Comparison of ENCODE assay signal across 22 cellular contexts in the genomic region with DNA sequence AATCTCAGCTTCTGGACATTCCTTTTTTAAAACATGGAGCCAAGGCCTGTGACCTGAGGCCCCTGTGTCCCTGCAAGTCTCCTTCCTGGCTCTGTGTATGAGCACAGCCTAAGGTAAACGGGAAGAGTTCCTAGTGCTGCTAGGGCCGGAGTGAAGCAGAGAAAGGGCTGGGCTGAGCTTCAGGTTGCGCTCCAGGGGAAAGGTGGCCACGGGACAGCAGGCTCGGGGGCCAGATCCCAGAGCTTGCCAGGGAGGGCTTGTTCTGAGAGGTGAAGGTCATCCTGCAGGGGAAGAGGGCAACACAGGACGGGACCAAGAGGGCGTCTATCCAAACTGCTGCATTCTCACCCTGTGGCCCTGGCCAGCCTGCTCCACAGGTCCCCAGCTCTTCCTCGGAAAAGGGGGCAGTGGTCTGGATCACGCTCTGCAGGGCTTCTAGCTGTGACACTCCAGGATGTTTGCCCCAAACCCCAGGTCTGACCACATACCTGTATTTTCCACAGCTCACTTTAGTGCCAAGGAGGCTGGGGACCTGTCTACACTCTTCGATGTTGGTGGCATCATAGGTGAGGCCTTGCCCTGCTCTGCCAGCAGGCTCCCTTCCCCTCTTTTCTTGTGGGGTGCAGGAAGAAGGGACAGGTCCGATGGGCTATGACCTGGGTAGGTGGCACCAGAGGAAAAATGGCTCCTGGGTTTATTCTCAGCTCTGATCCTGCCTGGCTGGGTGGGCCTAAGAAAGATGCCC. TPM values are rescaled to one million over a fixed set of nuclear protein-coding genes. Genes with fewer than 3 reads are reported as not detected.
DNase-seq lines count a peak whose midpoint lies in the region; ATAC-seq, FAIRE-seq and TF ChIP-seq lines count a peak whose summit lies in the region.
"Had no signal": no experiment of that assay in that cellular context is flagged by ENCODE, and none has a peak within 500 bp of the region (broad histone marks: within the 10 kb centered on the region; RNA-seq: fewer than 3 reads in every experiment).

No MANE protein-coding gene starts in this region.

- no peaks in the 10 kb centered on the region for H4K20me1 ChIP-seq in PC-3 (ENCODE audit: low read length)

- no TSS peak for BruUV-seq in Caco-2 (replicated peaks; lab: Mats Ljungman, UMichigan)
- BruUV-seq in PC-3 (replicated peaks; lab: Mats Ljungman, UMichigan), result TSS peak; percentile 17

- H2AFZ ChIP-seq in PC-3 (ENCODE audit: low read length), result peak overlapping the region; percentile 69

- H3K36me3 Mint-ChIP-seq in Caco-2 (ENCODE audit: insufficient read depth, unreplicated experiment) (no peaks in the 10 kb centered on the region), osteocyte (ENCODE audit: unreplicated experiment) (no peaks in the 10 kb centered on the region)
- H3K36me3 Mint-ChIP-seq: naive thymus-derived CD8-positive, alpha-beta T cell had no signal

- H3K4me1 ChIP-seq in Caco-2 (peaks cover 4% of the 10 kb centered on the region; the same call in 1 of the 2 replicates), PC-3 (ENCODE audit: insufficient read depth, low read length) (peaks cover 22% of the 10 kb centered on the region), esophagus (ENCODE audit: control insufficient read depth in 2 of 2, insufficient read depth in 2 of 2, low read length in 1 of 2) (peaks cover 3 to 18% of the 10 kb centered on the region in 2 donors)

- H3K27ac ChIP-seq in PC-3 (ENCODE audit: low read length) (peak overlapping the region; percentile 95), esophagus (ENCODE audit: low read depth in 2 of 2, low read length in 1 of 2) (peak overlapping the region; percentile 86 to 89)
- H3K27ac ChIP-seq: testis had no signal

- no peaks in the 10 kb centered on the region for H3K79me2 ChIP-seq in PC-3 (ENCODE audit: low read length)

- no peaks in the 10 kb centered on the region for H3K4me1 Mint-ChIP-seq in Caco-2 (ENCODE audit: low read depth, unreplicated experiment)
- H3K4me1 Mint-ChIP-seq in osteocyte (ENCODE audit: unreplicated experiment), result peaks cover 19% of the 10 kb centered on the region
- H3K4me1 Mint-ChIP-seq: activated CD4-positive, alpha-beta memory T cell treated with anti-CD3 and anti-CD28 coated beads, Interleukin-2, amount 10 ng/mL, durations not matched to agents 7 days and 5 days; naive thymus-derived CD8-positive, alpha-beta T cell had no signal

- H3K4me3 Mint-ChIP-seq in Caco-2 (ENCODE audit: unreplicated experiment) (no peak overlapping the region), osteocyte (ENCODE audit: unreplicated experiment) (no peak overlapping the region)
- H3K4me3 Mint-ChIP-seq: activated CD4-positive, alpha-beta memory T cell treated with anti-CD3 and anti-CD28 coated beads, Interleukin-2, amount 10 ng/mL, durations not matched to agents 7 days and 5 days; activated naive CD4-positive, alpha-beta T cell treated with anti-CD3 and anti-CD28 coated beads for 36 hours; activated T-cell treated with anti-CD3 and anti-CD28 coated beads, Interleukin-2, amount 50 U/mL, for 4 hours; CD4-positive, alpha-beta T cell; naive thymus-derived CD8-positive, alpha-beta T cell had no signal

- H3K4me2 ChIP-seq in PC-3 (ENCODE audit: low read length), result peak overlapping the region; percentile 69

- H3K9me2 ChIP-seq in PC-3 (replicated peaks; ENCODE audit: low read length), result no peaks in the 10 kb centered on the region

- no peaks in the 10 kb centered on the region for H3F3A ChIP-seq in PC-3 (ENCODE audit: low read length, unreplicated experiment)

- intact Hi-C loops in Caco-2 (cut with micrococcal nuclease; ENCODE audit: unreplicated experiment) (no loop called here), PC-3 (cut with micrococcal nuclease) (no loop called here)

- no peak for TF ChIP-seq CTCF in Caco-2 (IDR thresholded peaks at IDR 0.05; ENCODE audit: insufficient read depth in 1 of 2, low read depth in 1 of 2, low read length in 1 of 2, severe bottlenecking in 1 of 2, unreplicated experiment in 1 of 2)
- no peak for TF ChIP-seq CTCF in PC-3 (conservative IDR thresholded peaks at IDR 0.05; ENCODE audit: low read depth, low read length)
- no peak for TF ChIP-seq CTCF in osteocyte (IDR thresholded peaks at IDR 0.05)

- no peak overlapping the region for H3K4me3 ChIP-seq in Caco-2 (ENCODE audit: low read depth, low read length)
- no peak overlapping the region for H3K4me3 ChIP-seq in PC-3 (ENCODE audit: low read length)
- peak overlapping the region in 1 of 2 donors; percentile 14 for H3K4me3 ChIP-seq in esophagus (ENCODE audit: low read depth in 1 of 2, low read length in 2 of 2)
- H3K4me3 ChIP-seq: testis had no signal

- H3K9me3 ChIP-seq in Caco-2 (no peaks in the 10 kb centered on the region), PC-3 (ENCODE audit: low read length) (no peaks in the 10 kb centered on the region), esophagus (ENCODE audit: control insufficient read depth in 2 of 2, insufficient read depth in 1 of 2, low read depth in 1 of 2, low read length in 1 of 2) (no peaks in the 10 kb centered on the region)
- H3K9me3 ChIP-seq: testis had no signal

- H3K27me3 Mint-ChIP-seq in Caco-2 (ENCODE audit: insufficient read depth, unreplicated experiment) (no peaks in the 10 kb centered on the region), osteocyte (ENCODE audit: unreplicated experiment) (no peaks in the 10 kb centered on the region)
- H3K27me3 Mint-ChIP-seq: activated CD4-positive, alpha-beta memory T cell treated with anti-CD3 and anti-CD28 coated beads, Interleukin-2, amount 10 ng/mL, durations not matched to agents 7 days and 5 days had no signal

- ATAC-seq in PC-3, result no peak
- ATAC-seq: activated T-cell treated with anti-CD3 and anti-CD28 coated beads, Interleukin-2, amount 50 U/mL, for 4 hours; naive thymus-derived CD8-positive, alpha-beta T cell had no signal

- H3K27me3 ChIP-seq in Caco-2 (replicated peaks; ENCODE audit: control insufficient read depth, insufficient read depth, low read length), result no peaks in the 10 kb centered on the region
- no peaks in the 10 kb centered on the region for H3K27me3 ChIP-seq in PC-3 (ENCODE audit: low read length)
- no peaks in the 10 kb centered on the region for H3K27me3 ChIP-seq in esophagus (ENCODE audit: control insufficient read depth in 1 of 2, insufficient read depth in 2 of 2, low read length in 2 of 2)
- H3K27me3 ChIP-seq: testis had no signal

- 60 to 69% methylated on average over 11 of the region's 11 CpGs for WGBS in esophagus, 2 donors

- H3K27ac Mint-ChIP-seq in Caco-2 (ENCODE audit: unreplicated experiment) (peak overlapping the region; percentile 21), osteocyte (ENCODE audit: unreplicated experiment) (peak overlapping the region; percentile 85)
- H3K27ac Mint-ChIP-seq: activated CD4-positive, alpha-beta memory T cell treated with anti-CD3 and anti-CD28 coated beads, Interleukin-2, amount 10 ng/mL, durations not matched to agents 7 days and 5 days; activated naive CD4-positive, alpha-beta T cell treated with anti-CD3 and anti-CD28 coated beads for 36 hours; CD4-positive, alpha-beta T cell; progenitor cell of endocrine pancreas had no signal

- FAIRE-seq in RCC 7860 (lab: Jason Lieb, UNC), result no peak
- FAIRE-seq: colon, frontal cortex had no signal

- H3K36me3 ChIP-seq in Caco-2 (ENCODE audit: control insufficient read depth, insufficient read depth, low read length), result no peaks in the 10 kb centered on the region; the same call in 1 of the 2 replicates
- no peaks in the 10 kb centered on the region for H3K36me3 ChIP-seq in PC-3 (ENCODE audit: low read depth, low read length)
- peaks cover 0 to 12% of the 10 kb centered on the region in 2 donors for H3K36me3 ChIP-seq in esophagus (ENCODE audit: control insufficient read depth in 2 of 2, insufficient read depth in 2 of 2, low read length in 1 of 2)

- H3K9me3 Mint-ChIP-seq in Caco-2 (ENCODE audit: unreplicated experiment), result no peaks in the 10 kb centered on the region
- H3K9me3 Mint-ChIP-seq in osteocyte (ENCODE audit: unreplicated experiment), result no peaks in the 10 kb centered on the region
- H3K9me3 Mint-ChIP-seq: activated CD4-positive, alpha-beta memory T cell treated with anti-CD3 and anti-CD28 coated beads, Interleukin-2, amount 10 ng/mL, durations not matched to agents 7 days and 5 days; activated naive CD4-positive, alpha-beta T cell treated with anti-CD3 and anti-CD28 coated beads for 36 hours; activated T-cell treated with anti-CD3 and anti-CD28 coated beads, Interleukin-2, amount 50 U/mL, for 4 hours; CD4-positive, alpha-beta T cell had no signal

- no peak for DNase-seq in Caco-2
- DNase-seq in PC-3, result no peak
- peak; percentile 79 for DNase-seq in osteocyte (ENCODE audit: extremely low spot score, unreplicated experiment)
- no peak for DNase-seq in RCC 7860 (ENCODE audit: low spot score)
- no peak for DNase-seq in T1000 (lab: John Stamatoyannopoulos, UW)
- DNase-seq in T-helper 9 cell, result no peak
- no peak for DNase-seq in foreskin melanocyte
- DNase-seq: activated CD4-positive, alpha-beta memory T cell treated with anti-CD3 and anti-CD28 coated beads, Interleukin-2, amount 10 ng/mL, durations not matched to agents 7 days and 5 days; activated naive CD4-positive, alpha-beta T cell treated with anti-CD3 and anti-CD28 coated beads for 36 hours; activated T-cell treated with anti-CD3 and anti-CD28 coated beads, Interleukin-2, amount 50 U/mL, for 4 hours; CD4-positive, alpha-beta T cell; DMS79; KG1; naive thymus-derived CD8-positive, alpha-beta T cell; NCI-H2029 treated with DMSO at 0.1 percent for 48 hours; NCI-H446; NK-92 treated with Interleukin-12 subunit alpha and Interleukin-12 subunit beta, amount 100 ng/mL, for 24 hours; testis had no signal

- POLR2A ChIA-PET in Caco-2 (lab: Charles Lee) (no interaction called here), PC-3 (lab: Charles Lee; ENCODE audit: unreplicated experiment) (interaction anchor here (0.6 to 1.3 kb wide), 4 partner anchors 12 to 183 kb away, joined by 4 to 27 read pairs (median 5); partner anchors contain the start of gene TMEM218)

- peak overlapping the region; percentile 70 for H3K9ac ChIP-seq in PC-3 (ENCODE audit: low read length)

- CTCF ChIA-PET in Caco-2 (lab: Charles Lee), result interaction anchor here (0.7 to 1.9 kb wide), 2 partner anchors 8 to 12 kb away, joined by 3 to 8 read pairs; no protein-coding TSS in a partner anchor
- CTCF ChIA-PET in PC-3 (lab: Charles Lee), result interaction anchor here (0.9 kb wide), 1 partner anchor 8 kb away, joined by 3 read pairs; no protein-coding TSS in a partner anchor

RNA-seq across cellular contexts. Expression of gene SLC37A2, which starts 20.4 kb away (rescaled TPM):
- total RNA-seq in Caco-2 (2022) (11.4 and 13.8 TPM in 2 replicates), PC-3 (2014; rRNA removed) (9.0 and 10.2 TPM in 2 replicates), osteocyte (0.37 and 0.64 TPM in 2 replicates)
- 10 to 100 TPM; 21.7 to 27.0 TPM for polyA plus RNA-seq in esophagus

RNA-seq across cellular contexts. Expression of gene TMEM218, which starts 27.9 kb away (rescaled TPM):
- total RNA-seq in Caco-2 (2022), result 15.5 and 20.3 TPM in 2 replicates
- 33.6 and 37.0 TPM in 2 replicates for total RNA-seq in PC-3 (2014; rRNA removed)
- polyA plus RNA-seq in esophagus, result 10 to 100 TPM; 11.5 to 18.8 TPM
- 19.9 and 23.7 TPM in 2 replicates for total RNA-seq in osteocyte
